In the genomic region with DNA sequence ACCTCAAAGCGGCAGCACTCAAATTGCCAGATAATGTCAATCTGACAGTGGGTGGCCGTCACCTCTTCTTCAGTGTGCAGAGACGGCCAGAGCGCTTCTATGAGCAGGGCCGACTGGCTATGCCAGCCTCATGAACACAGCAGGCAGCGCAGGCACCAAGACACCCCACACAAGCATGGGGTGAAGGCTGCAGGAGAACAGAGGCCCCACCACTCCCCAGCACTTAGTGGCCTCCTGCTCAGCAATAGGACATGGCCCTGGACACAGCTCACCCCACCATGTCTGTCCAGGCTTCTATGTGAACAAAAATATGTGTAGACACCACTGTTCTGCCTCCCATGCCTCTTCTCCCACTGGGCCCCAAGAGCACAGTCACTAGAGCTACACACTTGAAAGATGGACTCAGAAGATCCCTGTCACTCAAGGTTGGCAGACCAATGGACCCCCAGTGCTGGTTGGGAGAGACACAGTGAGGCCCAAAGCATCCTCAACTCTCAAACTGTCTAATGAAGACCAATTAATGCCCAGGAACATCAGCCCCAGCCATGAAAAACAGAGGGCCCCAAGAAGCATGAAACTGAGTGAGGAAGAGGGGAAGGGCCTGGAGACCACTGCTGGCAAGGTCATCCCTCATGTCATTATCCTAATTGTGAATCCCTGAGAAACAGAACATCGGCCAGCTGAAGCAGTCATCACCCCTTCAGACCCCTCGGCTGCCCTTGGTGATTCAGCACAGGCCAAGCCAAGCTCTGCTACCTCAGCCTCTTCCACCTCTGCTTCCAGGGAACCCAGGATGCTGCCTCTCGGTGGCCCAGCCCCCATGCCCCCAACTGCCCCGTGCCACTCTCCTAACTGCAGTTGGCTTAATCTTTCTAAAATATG, we compare ENCODE assay signal across 21 cellular contexts.
DNase-seq lines count a peak whose midpoint lies in the region; ATAC-seq, FAIRE-seq and TF ChIP-seq lines count a peak whose summit lies in the region.
"Had no signal": no experiment of that assay in that cellular context is flagged by ENCODE, and none has a peak within 500 bp of the region (broad histone marks: within the 10 kb centered on the region; RNA-seq: fewer than 3 reads in every experiment).

No MANE protein-coding gene starts in this region.

- FAIRE-seq in D721Med (lab: Jason Lieb, UNC): no peak
- FAIRE-seq: GM12892 had no signal

- no peak for TF ChIP-seq CTCF in coronary artery (IDR thresholded peaks at IDR 0.05)
- no peak for TF ChIP-seq CTCF in osteoblast (IDR thresholded peaks at IDR 0.05; ENCODE audit: extremely low read depth, low read depth, low read length)
- no peak for TF ChIP-seq CTCF in vagina (IDR thresholded peaks at IDR 0.05)
- no peak for TF ChIP-seq CTCF in D721Med (IDR thresholded peaks at IDR 0.05; ENCODE audit: insufficient read depth, missing control alignments)
- no peak for TF ChIP-seq CTCF in upper lobe of left lung (IDR thresholded peaks at IDR 0.05)

- no peak for TF ChIP-seq EP300 in upper lobe of left lung (IDR thresholded peaks at IDR 0.05)

- intact Hi-C loops in vagina (cut with DNase I): no loop called here

- H3K4me3 ChIP-seq in coronary artery (no peak overlapping the region), osteoblast (ENCODE audit: insufficient read depth, low read length) (no peak overlapping the region), vagina (no peak overlapping the region), upper lobe of left lung (no peak overlapping the region)
- H3K4me3 ChIP-seq: MG63 had no signal

- WGBS in upper lobe of left lung, 2 donors: 85 to 89% methylated on average over 10 of the region's 10 CpGs

- H2AFZ ChIP-seq in osteoblast (ENCODE audit: low read length): no peak overlapping the region

- H4K20me1 ChIP-seq in osteoblast (ENCODE audit: insufficient read depth, low read length): no peaks in the 10 kb centered on the region

- DNase-seq in activated effector memory CD4-positive, alpha-beta T cell treated with anti-CD3 and anti-CD28 coated beads, Interleukin-2, amount 50 U/mL, for 16 hours: peak; percentile 45
- DNase-seq in activated effector memory CD4-positive, alpha-beta T cell treated with Interleukin-2 at 50 U/mL for 16 hours: no peak
- DNase-seq in coronary artery (ENCODE audit: low spot score) (peak; percentile 49), osteoblast (ENCODE audit: insufficient read length, low spot score, missing footprints) (peak; percentile 56), vagina (ENCODE audit: extremely low spot score in 2 of 2) (peak; percentile 72 to 79), D721Med (ENCODE audit: insufficient read length, low spot score) (no peak), upper lobe of left lung (no peak)
- DNase-seq: AML-193; CD4-positive, alpha-beta memory T cell; DND-41; GDM1; GOT3; HFFc6; MG63; NCI-H187 treated with DMSO at 0.1 percent for 48 hours; NCI-H446 treated with DMSO at 0.1 percent for 48 hours; NCI-H748 treated with DMSO at 0.1 percent for 48 hours; Right ventricle myocardium superior had no signal

- H3K36me3 ChIP-seq in osteoblast (ENCODE audit: insufficient read depth, low read length): no peaks in the 10 kb centered on the region
- H3K36me3 ChIP-seq in vagina: no peaks in the 10 kb centered on the region
- no peaks in the 10 kb centered on the region for H3K36me3 ChIP-seq in upper lobe of left lung
- H3K36me3 ChIP-seq: MG63 had no signal

- TF ChIP-seq POLR2A in vagina (IDR thresholded peaks at IDR 0.05): no peak
- TF ChIP-seq POLR2A in upper lobe of left lung (IDR thresholded peaks at IDR 0.05): no peak

- H3K4me2 ChIP-seq in osteoblast (ENCODE audit: insufficient read depth, low read length): no peak overlapping the region
- H3K4me2 ChIP-seq: KMS-11 had no signal

- no peak for ATAC-seq in HG02678 (IDR thresholded peaks at IDR 0.05; ENCODE audit: unreplicated experiment)
- no peak for ATAC-seq in upper lobe of left lung (ENCODE audit: low FRiP score in 2 of 2)

- H3K4me1 ChIP-seq in osteoblast (ENCODE audit: insufficient read depth, low read length): no peaks in the 10 kb centered on the region
- no peaks in the 10 kb centered on the region for H3K4me1 ChIP-seq in vagina
- H3K4me1 ChIP-seq in upper lobe of left lung: no peaks in the 10 kb centered on the region

- H3K9me3 ChIP-seq in osteoblast (ENCODE audit: low read depth, low read length): no peaks in the 10 kb centered on the region
- no peaks in the 10 kb centered on the region for H3K9me3 ChIP-seq in vagina
- no peaks in the 10 kb centered on the region for H3K9me3 ChIP-seq in upper lobe of left lung
- H3K9me3 ChIP-seq: MG63 had no signal

- H3K27ac ChIP-seq in coronary artery (no peak overlapping the region), osteoblast (ENCODE audit: low read depth, low read length) (no peak overlapping the region), vagina (no peak overlapping the region), upper lobe of left lung (no peak overlapping the region)
- H3K27ac ChIP-seq: KMS-11 had no signal

- H3K27me3 ChIP-seq in osteoblast (ENCODE audit: insufficient read depth, low read length) (no peaks in the 10 kb centered on the region), vagina (no peaks in the 10 kb centered on the region), upper lobe of left lung (no peaks in the 10 kb centered on the region)
- H3K27me3 ChIP-seq: MG63 had no signal

- no peaks in the 10 kb centered on the region for H3K79me2 ChIP-seq in osteoblast (ENCODE audit: insufficient read depth, low read length)

Comparison
In these comparisons a context has a peak if more than half of its experiments do, and no peak if none do; other contexts are left out.
1. DNase-seq: peak in activated effector memory CD4-positive, alpha-beta T cell treated with anti-CD3 and anti-CD28 coated beads, Interleukin-2, amount 50 U/mL, for 16 hours (single experiment), coronary artery (single experiment), osteoblast (single experiment) and vagina (2 of 2); none in activated effector memory CD4-positive, alpha-beta T cell treated with Interleukin-2 at 50 U/mL for 16 hours (single experiment), D721Med (single experiment) and upper lobe of left lung (0 of 2).